Comparison of ENCODE assay signal across 8 cellular contexts in the genomic region with DNA sequence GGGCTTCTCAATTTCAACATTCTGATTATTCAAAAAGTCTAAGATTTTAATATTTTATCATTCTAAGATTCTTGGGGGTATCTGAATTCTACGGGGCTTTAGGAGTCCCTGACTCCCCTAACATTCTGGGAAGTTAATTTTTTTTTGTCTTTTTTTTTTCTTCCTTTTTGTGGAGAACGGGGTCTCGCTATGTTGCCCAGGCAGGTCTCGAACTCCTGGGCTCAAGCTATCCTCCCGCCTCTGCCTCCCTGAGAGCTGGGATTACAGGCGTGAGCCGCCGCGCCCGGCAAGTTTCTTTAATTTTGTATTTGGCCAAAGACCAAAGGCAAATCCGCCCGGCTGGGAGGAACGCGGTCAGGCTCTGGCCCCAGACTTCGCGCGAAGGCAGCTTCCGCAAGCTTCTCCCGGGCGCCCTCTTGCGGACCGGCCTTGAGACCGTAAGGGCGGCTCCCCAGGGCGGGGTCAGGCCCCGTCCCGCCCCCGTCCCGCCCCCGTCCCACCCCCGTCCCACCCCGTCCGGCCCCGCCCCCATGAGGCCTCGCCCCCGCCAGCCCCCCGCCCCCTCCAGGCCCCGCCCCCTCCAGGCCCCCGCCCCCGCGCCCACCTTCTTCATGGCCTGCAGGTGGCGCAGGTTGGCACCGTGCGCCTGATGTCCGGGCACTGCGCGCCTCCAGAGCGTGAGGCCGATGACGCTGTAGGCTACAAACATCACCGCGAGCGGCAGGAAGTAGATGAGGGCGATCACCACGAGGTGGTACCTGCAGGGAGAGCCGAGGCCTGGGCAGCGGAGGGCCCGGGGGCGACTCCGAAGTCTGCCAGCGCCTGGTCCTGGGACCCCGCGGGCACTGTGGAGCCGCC. TPM values are rescaled to one million over a fixed set of nuclear protein-coding genes. Genes with fewer than 3 reads are reported as not detected.
A peak's percentile ranks its signal among the peaks of the same experiment; 100 is the strongest.
DNase-seq lines count a peak whose midpoint lies in the region; ATAC-seq and TF ChIP-seq lines count a peak whose summit lies in the region.

No MANE protein-coding gene starts in this region.

- peaks cover 8 to 39% (median 18%) of the 10 kb centered on the region in 4 donors for H3K4me1 Mint-ChIP-seq in CD4-positive, alpha-beta memory T cell

- POLR2A ChIA-PET in CD4-positive, alpha-beta memory T cell (lab: Charles Lee; ENCODE audit: partially characterized antibody), result interaction anchor here (0.6 to 3.4 kb wide), 15 partner anchors 15 to 452 kb away, joined by 3 to 33 read pairs (median 4); a partner anchor contains a TSS

- no peaks in the 10 kb centered on the region for H3K27me3 ChIP-seq in CD4-positive, alpha-beta memory T cell (ENCODE audit: insufficient read depth, low read length)
- H3K27me3 ChIP-seq in lower lobe of right lung (ENCODE audit: low read depth), result no peaks in the 10 kb centered on the region

- DNase-seq in CD4-positive, alpha-beta memory T cell, result peak; percentile 89 to 91 (median 89)
- DNase-seq in NCI-H526 treated with DMSO at 0.1 percent for 48 hours (lab: John Stamatoyannopoulos, UW), result peak; percentile 61
- peak; percentile 76 to 85 for DNase-seq in activated CD4-positive, alpha-beta T cell treated with anti-CD3 and anti-CD28 coated beads, Interleukin-2, amount 50 U/mL, for 24 hours (ENCODE audit: low read depth in 1 of 2, low spot score in 1 of 2)
- DNase-seq in dermis blood vessel endothelial cell, result peak; percentile 95
- peak; percentile 98 for DNase-seq in lower lobe of right lung
- DNase-seq in stimulated activated CD4-positive, alpha-beta T cell treated with anti-CD3 and anti-CD28 coated beads, TNF-alpha, amount 100 ng/mL, for 1 hour (ENCODE audit: low read depth in 3 of 3, low spot score in 1 of 3), result peak; percentile 74 to 81 (median 81)

- peak overlapping the region; percentile 61 for H3K27ac ChIP-seq in CD4-positive, alpha-beta memory T cell (ENCODE audit: low read depth, low read length)
- H3K27ac ChIP-seq in lower lobe of right lung, result peak overlapping the region; percentile 92

- no peaks in the 10 kb centered on the region for H3K9me3 ChIP-seq in CD4-positive, alpha-beta memory T cell (ENCODE audit: control insufficient read depth in 1 of 2, low read length in 2 of 2)
- no peaks in the 10 kb centered on the region for H3K9me3 ChIP-seq in lower lobe of right lung

- peak overlapping the region; percentile 70 to 96 (median 94) for H3K27ac Mint-ChIP-seq in CD4-positive, alpha-beta memory T cell

- H3K9me3 Mint-ChIP-seq in CD4-positive, alpha-beta memory T cell, result peaks cover 0 to 2% (median 0%) of the 10 kb centered on the region in 8 donors

- TF ChIP-seq CTCF in lower lobe of right lung (IDR thresholded peaks at IDR 0.05), result peak; percentile 86

- H3K4me3 Mint-ChIP-seq in CD4-positive, alpha-beta memory T cell, result peak overlapping the region in 7 of 8 donors; percentile 64 to 82 (median 70)

- intact Hi-C loops in CD4-positive, alpha-beta memory T cell (cut with micrococcal nuclease), result loop anchor here (1.0 to 5.0 kb wide), 10 partner anchors 16 to 286 kb away; a partner anchor contains a TSS
- intact Hi-C loops in lower lobe of right lung (cut with DNase I), result no loop called here

- CTCF ChIA-PET in CD4-positive, alpha-beta memory T cell (lab: Charles Lee; ENCODE audit: partially characterized antibody), result interaction anchor here (0.6 to 7.2 kb wide), 37 partner anchors 11 to 861 kb away, joined by 3 to 80 read pairs (median 4); a partner anchor contains a TSS

- peak; percentile 88 for ATAC-seq in GM19372 (IDR thresholded peaks at IDR 0.05; ENCODE audit: low read depth, unreplicated experiment)
- ATAC-seq in HG03520 (IDR thresholded peaks at IDR 0.05; ENCODE audit: unreplicated experiment), result peak; percentile 71
- peak; percentile 94 to 96 for ATAC-seq in lower lobe of right lung

- peak overlapping the region in 1 of 2 donors; percentile 25 for H3K4me3 ChIP-seq in CD4-positive, alpha-beta memory T cell (ENCODE audit: low read length in 2 of 2)
- H3K4me3 ChIP-seq in lower lobe of right lung, result peak overlapping the region; percentile 51

- no peaks in the 10 kb centered on the region for H3K27me3 Mint-ChIP-seq in CD4-positive, alpha-beta memory T cell

- no peaks in the 10 kb centered on the region for H3K36me3 ChIP-seq in CD4-positive, alpha-beta memory T cell (ENCODE audit: insufficient read depth, low read length)
- peaks cover 7% of the 10 kb centered on the region for H3K36me3 ChIP-seq in lower lobe of right lung

- peaks cover 17% of the 10 kb centered on the region for H3K4me1 ChIP-seq in CD4-positive, alpha-beta memory T cell (ENCODE audit: insufficient read depth, low read length)
- peaks cover 37% of the 10 kb centered on the region for H3K4me1 ChIP-seq in lower lobe of right lung

- H3K36me3 Mint-ChIP-seq in CD4-positive, alpha-beta memory T cell, result peaks cover 4 to 8% of the 10 kb centered on the region in 2 donors

RNA-seq across cellular contexts. Expression of a gene that starts 8.2 kb away (rescaled TPM):
- under 1 TPM in 1 of 2 experiments, not detected in 1; 0.19 TPM for total RNA-seq in CD4-positive, alpha-beta memory T cell
- under 1 TPM in 1 of 2 donors, not detected in 1; 0.17 TPM for polyA plus RNA-seq in CD4-positive, alpha-beta memory T cell
- 0.09 and 0.34 TPM in 2 replicates for total RNA-seq in dermis blood vessel endothelial cell
- 1.2 TPM for total RNA-seq in lower lobe of right lung

RNA-seq across cellular contexts. Expression of a gene that starts 42.7 kb away (rescaled TPM):
- total RNA-seq in CD4-positive, alpha-beta memory T cell, result 1 to 10 TPM; 2.4 to 2.8 TPM
- polyA plus RNA-seq in CD4-positive, alpha-beta memory T cell, result 10 to 100 TPM; 15.9 to 18.1 TPM
- total RNA-seq in dermis blood vessel endothelial cell (108 and 175 TPM in 2 replicates), lower lobe of right lung (46.1 TPM)

Comparison
In these comparisons a context has a peak if more than half of its experiments do, and no peak if none do; other contexts are left out.
1. RNA of a gene that starts 42.7 kb away (total RNA-seq): 108 to 175 TPM in dermis blood vessel endothelial cell and 46.1 TPM in lower lobe of right lung (single experiment); 2.4 to 2.8 TPM in CD4-positive, alpha-beta memory T cell; every median in the first group is over 10 times any median in the second.
2. Peak in every context shown above with its lines, with median percentiles within 50 percentile points of each other: DNase-seq and ATAC-seq.